Comparison of ENCODE assay signal across 1 cellular context in the genomic region with DNA sequence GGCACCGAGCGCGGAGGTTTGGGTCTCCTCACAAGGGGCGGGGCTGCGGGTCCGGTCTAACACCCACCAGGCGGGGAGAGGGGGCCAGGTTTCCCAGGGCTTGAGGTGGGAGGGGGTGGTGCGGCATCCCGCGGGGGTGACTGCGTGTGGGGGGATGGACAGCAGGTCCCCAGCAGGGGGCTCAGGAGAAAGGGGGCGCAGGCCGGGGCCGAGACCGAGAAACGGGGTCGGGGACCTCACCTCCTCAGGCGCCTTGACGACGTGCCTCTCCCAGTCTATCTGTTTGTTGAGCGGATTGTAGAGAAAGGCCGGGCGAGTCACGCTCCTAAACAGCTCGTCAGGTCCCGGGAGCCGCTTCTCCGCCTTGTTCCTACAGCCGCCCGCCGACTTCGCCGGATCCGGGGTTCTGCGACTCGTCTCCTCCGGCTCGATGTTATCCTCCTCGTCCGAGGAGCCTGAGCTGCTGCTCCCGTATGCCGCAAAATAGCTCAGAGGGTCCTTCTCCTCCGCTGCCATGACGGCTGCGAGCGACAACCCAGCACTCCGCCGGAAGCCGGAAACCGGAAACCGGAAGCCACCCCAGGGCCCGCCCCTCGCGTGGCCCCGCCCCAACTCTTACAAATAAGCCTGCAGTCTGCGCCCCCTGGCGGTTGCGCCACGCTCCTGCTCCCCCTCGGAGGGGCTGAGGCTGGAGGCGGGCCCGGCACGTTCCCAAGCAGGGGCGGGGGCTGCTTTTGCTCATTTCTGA.
TF ChIP-seq lines count a peak whose summit lies in the region.

Gene C1orf52 (minus strand): TSS at position 545 of the 748 bp plus-strand sequence. CDS start 29 bp downstream, at position 516.

TF ChIP-seq in K562, 482 proteins besides CTCF, POLR2A, EP300 and RAD21 (continued from another document and continues in another):
- peak; percentile 36; the same call in 1 of the 2 replicates for TF ChIP-seq REST (CRISPR knock-in tag; IDR thresholded peaks at IDR 0.05; ENCODE audit: low read depth)
- no peak for TF ChIP-seq RHOXF2B (CRISPR knock-in tag; conservative IDR thresholded peaks at IDR 0.05)
- TF ChIP-seq POLR3G (IDR thresholded peaks at IDR 0.05; ENCODE audit: extremely low read depth, insufficient read length, insufficient replicate concordance), result no peak
- TF ChIP-seq, protein P1, sequence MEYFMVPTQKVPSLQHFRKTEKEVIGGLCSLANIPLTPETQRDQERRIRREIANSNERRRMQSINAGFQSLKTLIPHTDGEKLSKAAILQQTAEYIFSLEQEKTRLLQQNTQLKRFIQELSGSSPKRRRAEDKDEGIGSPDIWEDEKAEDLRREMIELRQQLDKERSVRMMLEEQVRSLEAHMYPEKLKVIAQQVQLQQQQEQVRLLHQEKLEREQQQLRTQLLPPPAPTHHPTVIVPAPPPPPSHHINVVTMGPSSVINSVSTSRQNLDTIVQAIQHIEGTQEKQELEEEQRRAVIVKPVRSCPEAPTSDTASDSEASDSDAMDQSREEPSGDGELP (CRISPR knock-in tag; IDR thresholded peaks at IDR 0.05; ENCODE audit: borderline replicate concordance), result peak; percentile 67; the same call in 1 of the 2 replicates
- TF ChIP-seq, protein P2, sequence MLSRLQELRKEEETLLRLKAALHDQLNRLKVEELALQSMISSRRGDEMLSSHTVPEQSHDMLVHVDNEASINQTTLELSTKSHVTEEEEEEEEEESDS (CRISPR knock-in tag; IDR thresholded peaks at IDR 0.05), result no peak
- peak; percentile 83 for TF ChIP-seq SMC3 (conservative IDR thresholded peaks at IDR 0.05; ENCODE audit: insufficient read depth, low read depth, low read length)
- TF ChIP-seq ARID3B (CRISPR knock-in tag; IDR thresholded peaks at IDR 0.05; ENCODE audit: borderline replicate concordance), result no peak
- peak; percentile 69; the same call in 1 of the 2 replicates for TF ChIP-seq POLR2AphosphoS2 (IDR thresholded peaks at IDR 0.05; ENCODE audit: low read length)
- peak; percentile 47; the same call in 1 of the 2 replicates for TF ChIP-seq KAT7 (CRISPR knock-in tag; IDR thresholded peaks at IDR 0.05; ENCODE audit: borderline replicate concordance)
- TF ChIP-seq, protein P3, sequence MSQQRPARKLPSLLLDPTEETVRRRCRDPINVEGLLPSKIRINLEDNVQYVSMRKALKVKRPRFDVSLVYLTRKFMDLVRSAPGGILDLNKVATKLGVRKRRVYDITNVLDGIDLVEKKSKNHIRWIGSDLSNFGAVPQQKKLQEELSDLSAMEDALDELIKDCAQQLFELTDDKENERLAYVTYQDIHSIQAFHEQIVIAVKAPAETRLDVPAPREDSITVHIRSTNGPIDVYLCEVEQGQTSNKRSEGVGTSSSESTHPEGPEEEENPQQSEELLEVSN (IDR thresholded peaks at IDR 0.05; ENCODE audit: borderline replicate concordance in 1 of 2, extremely low read depth in 1 of 2, insufficient read depth in 1 of 2, insufficient read length in 1 of 2, low read depth in 1 of 2, low read length in 1 of 2, poor library complexity in 1 of 2, severe bottlenecking in 1 of 2), result peak in 1 of 2 experiments; percentile 78
- no peak for TF ChIP-seq MCM3 (IDR thresholded peaks at IDR 0.05)
- TF ChIP-seq CREB1 (IDR thresholded peaks at IDR 0.05), result peak; percentile 52; the same call in 1 of the 2 replicates
- TF ChIP-seq CREB1 (CRISPR knock-in tag; IDR thresholded peaks at IDR 0.05), result peak; percentile 50; the same call in 1 of the 2 replicates
- 0 out of 2 replicates have a peak, but pooled peaks have one; percentile 27 for TF ChIP-seq XRCC5 (IDR thresholded peaks at IDR 0.05; ENCODE audit: low read depth, low read length)
- TF ChIP-seq TEAD4 (IDR thresholded peaks at IDR 0.05; ENCODE audit: low read length), result peak; percentile 38; the same call in 1 of the 2 replicates
- no peak for TF ChIP-seq TEAD4 (CRISPR knock-in tag; IDR thresholded peaks at IDR 0.05; ENCODE audit: borderline replicate concordance)
- TF ChIP-seq, protein P4, sequence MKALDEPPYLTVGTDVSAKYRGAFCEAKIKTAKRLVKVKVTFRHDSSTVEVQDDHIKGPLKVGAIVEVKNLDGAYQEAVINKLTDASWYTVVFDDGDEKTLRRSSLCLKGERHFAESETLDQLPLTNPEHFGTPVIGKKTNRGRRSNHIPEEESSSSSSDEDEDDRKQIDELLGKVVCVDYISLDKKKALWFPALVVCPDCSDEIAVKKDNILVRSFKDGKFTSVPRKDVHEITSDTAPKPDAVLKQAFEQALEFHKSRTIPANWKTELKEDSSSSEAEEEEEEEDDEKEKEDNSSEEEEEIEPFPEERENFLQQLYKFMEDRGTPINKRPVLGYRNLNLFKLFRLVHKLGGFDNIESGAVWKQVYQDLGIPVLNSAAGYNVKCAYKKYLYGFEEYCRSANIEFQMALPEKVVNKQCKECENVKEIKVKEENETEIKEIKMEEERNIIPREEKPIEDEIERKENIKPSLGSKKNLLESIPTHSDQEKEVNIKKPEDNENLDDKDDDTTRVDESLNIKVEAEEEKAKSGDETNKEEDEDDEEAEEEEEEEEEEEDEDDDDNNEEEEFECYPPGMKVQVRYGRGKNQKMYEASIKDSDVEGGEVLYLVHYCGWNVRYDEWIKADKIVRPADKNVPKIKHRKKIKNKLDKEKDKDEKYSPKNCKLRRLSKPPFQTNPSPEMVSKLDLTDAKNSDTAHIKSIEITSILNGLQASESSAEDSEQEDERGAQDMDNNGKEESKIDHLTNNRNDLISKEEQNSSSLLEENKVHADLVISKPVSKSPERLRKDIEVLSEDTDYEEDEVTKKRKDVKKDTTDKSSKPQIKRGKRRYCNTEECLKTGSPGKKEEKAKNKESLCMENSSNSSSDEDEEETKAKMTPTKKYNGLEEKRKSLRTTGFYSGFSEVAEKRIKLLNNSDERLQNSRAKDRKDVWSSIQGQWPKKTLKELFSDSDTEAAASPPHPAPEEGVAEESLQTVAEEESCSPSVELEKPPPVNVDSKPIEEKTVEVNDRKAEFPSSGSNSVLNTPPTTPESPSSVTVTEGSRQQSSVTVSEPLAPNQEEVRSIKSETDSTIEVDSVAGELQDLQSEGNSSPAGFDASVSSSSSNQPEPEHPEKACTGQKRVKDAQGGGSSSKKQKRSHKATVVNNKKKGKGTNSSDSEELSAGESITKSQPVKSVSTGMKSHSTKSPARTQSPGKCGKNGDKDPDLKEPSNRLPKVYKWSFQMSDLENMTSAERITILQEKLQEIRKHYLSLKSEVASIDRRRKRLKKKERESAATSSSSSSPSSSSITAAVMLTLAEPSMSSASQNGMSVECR (CRISPR knock-in tag; IDR thresholded peaks at IDR 0.05), result 0 out of 2 replicates have a peak, but pooled peaks have one; percentile 29
- TF ChIP-seq HMGN3 (IDR thresholded peaks at IDR 0.05; ENCODE audit: borderline replicate concordance, extremely low read depth, insufficient read length, low read depth, low read length), result peak; percentile 60
- TF ChIP-seq, protein P5, sequence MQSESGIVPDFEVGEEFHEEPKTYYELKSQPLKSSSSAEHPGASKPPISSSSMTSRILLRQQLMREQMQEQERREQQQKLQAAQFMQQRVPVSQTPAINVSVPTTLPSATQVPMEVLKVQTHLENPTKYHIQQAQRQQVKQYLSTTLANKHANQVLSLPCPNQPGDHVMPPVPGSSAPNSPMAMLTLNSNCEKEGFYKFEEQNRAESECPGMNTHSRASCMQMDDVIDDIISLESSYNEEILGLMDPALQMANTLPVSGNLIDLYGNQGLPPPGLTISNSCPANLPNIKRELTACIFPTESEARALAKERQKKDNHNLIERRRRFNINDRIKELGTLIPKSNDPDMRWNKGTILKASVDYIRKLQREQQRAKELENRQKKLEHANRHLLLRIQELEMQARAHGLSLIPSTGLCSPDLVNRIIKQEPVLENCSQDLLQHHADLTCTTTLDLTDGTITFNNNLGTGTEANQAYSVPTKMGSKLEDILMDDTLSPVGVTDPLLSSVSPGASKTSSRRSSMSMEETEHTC (IDR thresholded peaks at IDR 0.05), result no peak
- TF ChIP-seq SMAD3 (CRISPR knock-in tag; conservative IDR thresholded peaks at IDR 0.05), result no peak
- no peak for TF ChIP-seq PTRF (tag; IDR thresholded peaks at IDR 0.05)
- TF ChIP-seq FOXA3 (CRISPR knock-in tag; conservative IDR thresholded peaks at IDR 0.05 in 1 of 2, IDR thresholded peaks at IDR 0.05 in 1 of 2), result no peak
- no peak for TF ChIP-seq ZNF239 (CRISPR knock-in tag; IDR thresholded peaks at IDR 0.05)
- TF ChIP-seq SUPT5H (IDR thresholded peaks at IDR 0.05), result peak; percentile 94
- TF ChIP-seq, protein P6, sequence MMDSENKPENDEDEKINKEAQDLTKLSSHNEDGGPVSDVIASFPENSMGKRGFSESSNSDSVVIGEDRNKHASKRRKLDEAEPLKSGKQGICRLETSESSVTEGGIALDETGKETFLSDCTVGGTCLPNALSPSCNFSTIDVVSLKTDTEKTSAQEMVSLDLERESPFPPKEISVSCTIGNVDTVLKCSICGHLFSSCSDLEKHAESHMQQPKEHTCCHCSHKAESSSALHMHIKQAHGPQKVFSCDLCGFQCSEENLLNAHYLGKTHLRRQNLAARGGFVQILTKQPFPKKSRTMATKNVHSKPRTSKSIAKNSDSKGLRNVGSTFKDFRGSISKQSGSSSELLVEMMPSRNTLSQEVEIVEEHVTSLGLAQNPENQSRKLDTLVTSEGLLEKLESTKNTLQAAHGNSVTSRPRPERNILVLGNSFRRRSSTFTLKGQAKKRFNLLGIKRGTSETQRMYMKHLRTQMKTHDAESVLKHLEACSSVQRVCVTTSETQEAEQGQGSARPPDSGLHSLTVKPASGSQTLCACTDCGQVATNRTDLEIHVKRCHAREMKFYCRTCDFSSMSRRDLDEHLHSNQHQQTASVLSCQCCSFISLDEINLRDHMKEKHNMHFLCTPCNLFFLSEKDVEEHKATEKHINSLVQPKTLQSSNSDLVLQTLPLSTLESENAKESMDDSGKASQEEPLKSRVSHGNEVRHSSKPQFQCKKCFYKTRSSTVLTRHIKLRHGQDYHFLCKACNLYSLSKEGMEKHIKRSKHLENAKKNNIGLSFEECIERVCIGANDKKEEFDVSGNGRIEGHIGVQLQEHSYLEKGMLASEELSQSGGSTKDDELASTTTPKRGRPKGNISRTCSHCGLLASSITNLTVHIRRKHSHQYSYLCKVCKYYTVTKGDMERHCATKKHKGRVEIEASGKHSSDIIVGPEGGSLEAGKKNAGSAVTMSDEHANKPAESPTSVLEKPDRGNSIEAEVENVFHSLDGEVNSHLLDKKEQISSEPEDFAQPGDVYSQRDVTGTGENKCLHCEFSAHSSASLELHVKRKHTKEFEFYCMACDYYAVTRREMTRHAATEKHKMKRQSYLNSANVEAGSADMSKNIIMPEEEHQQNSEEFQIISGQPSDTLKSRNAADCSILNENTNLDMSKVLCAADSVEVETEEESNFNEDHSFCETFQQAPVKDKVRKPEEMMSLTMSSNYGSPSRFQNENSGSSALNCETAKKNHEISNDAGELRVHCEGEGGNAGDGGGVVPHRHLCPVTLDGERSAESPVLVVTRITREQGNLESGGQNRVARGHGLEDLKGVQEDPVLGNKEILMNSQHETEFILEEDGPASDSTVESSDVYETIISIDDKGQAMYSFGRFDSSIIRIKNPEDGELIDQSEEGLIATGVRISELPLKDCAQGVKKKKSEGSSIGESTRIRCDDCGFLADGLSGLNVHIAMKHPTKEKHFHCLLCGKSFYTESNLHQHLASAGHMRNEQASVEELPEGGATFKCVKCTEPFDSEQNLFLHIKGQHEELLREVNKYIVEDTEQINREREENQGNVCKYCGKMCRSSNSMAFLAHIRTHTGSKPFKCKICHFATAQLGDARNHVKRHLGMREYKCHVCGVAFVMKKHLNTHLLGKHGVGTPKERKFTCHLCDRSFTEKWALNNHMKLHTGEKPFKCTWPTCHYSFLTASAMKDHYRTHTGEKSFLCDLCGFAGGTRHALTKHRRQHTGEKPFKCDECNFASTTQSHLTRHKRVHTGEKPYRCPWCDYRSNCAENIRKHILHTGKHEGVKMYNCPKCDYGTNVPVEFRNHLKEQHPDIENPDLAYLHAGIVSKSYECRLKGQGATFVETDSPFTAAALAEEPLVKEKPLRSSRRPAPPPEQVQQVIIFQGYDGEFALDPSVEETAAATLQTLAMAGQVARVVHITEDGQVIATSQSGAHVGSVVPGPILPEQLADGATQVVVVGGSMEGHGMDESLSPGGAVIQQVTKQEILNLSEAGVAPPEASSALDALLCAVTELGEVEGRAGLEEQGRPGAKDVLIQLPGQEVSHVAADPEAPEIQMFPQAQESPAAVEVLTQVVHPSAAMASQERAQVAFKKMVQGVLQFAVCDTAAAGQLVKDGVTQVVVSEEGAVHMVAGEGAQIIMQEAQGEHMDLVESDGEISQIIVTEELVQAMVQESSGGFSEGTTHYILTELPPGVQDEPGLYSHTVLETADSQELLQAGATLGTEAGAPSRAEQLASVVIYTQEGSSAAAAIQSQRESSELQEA (IDR thresholded peaks at IDR 0.05; ENCODE audit: low read depth), result no peak
- no peak for TF ChIP-seq NR3C1 (CRISPR knock-in tag; IDR thresholded peaks at IDR 0.05)
- TF ChIP-seq ZNF282 (CRISPR knock-in tag; IDR thresholded peaks at IDR 0.05), result no peak
- no peak for TF ChIP-seq MECOM (CRISPR knock-in tag; IDR thresholded peaks at IDR 0.05)
- TF ChIP-seq HDAC1 (IDR thresholded peaks at IDR 0.05), result peak in 1 of 2 experiments; percentile 84; a peak in 2 of 4 replicates
- peak; percentile 25; the same call in 1 of the 2 replicates for TF ChIP-seq ERF (CRISPR knock-in tag; IDR thresholded peaks at IDR 0.05)
- TF ChIP-seq CREBBP (IDR thresholded peaks at IDR 0.05; ENCODE audit: low read depth, low read length), result no peak
